ENCODE assay signal across 13 cellular contexts in genomic region chr10:78899996-78900714, GRCh38.
DNase-seq lines count a peak whose midpoint lies in the region; ATAC-seq and TF ChIP-seq lines count a peak whose summit lies in the region.
"Had no signal": no experiment of that assay in that cellular context is flagged by ENCODE, and none has a peak within 500 bp of the region (broad histone marks: within the 10 kb centered on the region; RNA-seq: fewer than 3 reads in every experiment).

No MANE protein-coding gene starts in this region.

- H3K9me3 ChIP-seq in upper lobe of right lung: no peaks in the 10 kb centered on the region
- H3K9me3 ChIP-seq: SK-N-SH had no signal

- ATAC-seq in Right ventricle myocardium inferior: peak; percentile 92
- peak; percentile 9 for ATAC-seq in upper lobe of right lung
- no peak for ATAC-seq in HG02763 (IDR thresholded peaks at IDR 0.05; ENCODE audit: unreplicated experiment)

- H3K27me3 ChIP-seq in upper lobe of right lung: no peaks in the 10 kb centered on the region

- H3K36me3 ChIP-seq in upper lobe of right lung: no peaks in the 10 kb centered on the region

- H3K4me3 ChIP-seq in upper lobe of right lung: no peak overlapping the region

- TF ChIP-seq CTCF in upper lobe of right lung (IDR thresholded peaks at IDR 0.05): no peak

- intact Hi-C loops in Right ventricle myocardium inferior (cut with DNase I): no loop called here
- intact Hi-C loops in upper lobe of right lung (cut with DNase I): no loop called here

- DNase-seq in activated CD8-positive, alpha-beta memory T cell treated with anti-CD3 and anti-CD28 coated beads for 24 hours: peak; percentile 35
- DNase-seq in activated CD8-positive, alpha-beta memory T cell treated with anti-CD3 and anti-CD28 coated beads, Interleukin-2, amount 50 U/mL, for 4 hours: no peak
- DNase-seq in Right ventricle myocardium inferior (ENCODE audit: missing footprints): peak; percentile 80
- DNase-seq in mucosa of gallbladder (ENCODE audit: low spot score): peak; percentile 19
- DNase-seq in upper lobe of right lung: peak; percentile 60
- no peak for DNase-seq in AG20443 (ENCODE audit: low spot score)
- no peak for DNase-seq in SIG-M5 treated with dmso at 0.1 percent for 504 hours (lab: John Stamatoyannopoulos, UW; ENCODE audit: unreplicated experiment)
- DNase-seq: cerebellar nuclear complex, H7, NCI-H2171 treated with DMSO at 0.1 percent for 48 hours, SK-N-SH had no signal

- no peaks in the 10 kb centered on the region for H3K4me1 ChIP-seq in upper lobe of right lung

- H3K27ac ChIP-seq in upper lobe of right lung: no peak overlapping the region
- H3K27ac ChIP-seq: VCaP had no signal

Comparison
In these comparisons a context has a peak if more than half of its experiments do, and no peak if none do; other contexts are left out.
1. DNase-seq: peak in activated CD8-positive, alpha-beta memory T cell treated with anti-CD3 and anti-CD28 coated beads for 24 hours (single experiment), Right ventricle myocardium inferior (single experiment), mucosa of gallbladder (single experiment) and upper lobe of right lung (single experiment); none in activated CD8-positive, alpha-beta memory T cell treated with anti-CD3 and anti-CD28 coated beads, Interleukin-2, amount 50 U/mL, for 4 hours (single experiment), AG20443 (single experiment) and SIG-M5 treated with dmso at 0.1 percent for 504 hours (single experiment).